8 cellular contexts compared by ENCODE assay signal in the genomic region with DNA sequence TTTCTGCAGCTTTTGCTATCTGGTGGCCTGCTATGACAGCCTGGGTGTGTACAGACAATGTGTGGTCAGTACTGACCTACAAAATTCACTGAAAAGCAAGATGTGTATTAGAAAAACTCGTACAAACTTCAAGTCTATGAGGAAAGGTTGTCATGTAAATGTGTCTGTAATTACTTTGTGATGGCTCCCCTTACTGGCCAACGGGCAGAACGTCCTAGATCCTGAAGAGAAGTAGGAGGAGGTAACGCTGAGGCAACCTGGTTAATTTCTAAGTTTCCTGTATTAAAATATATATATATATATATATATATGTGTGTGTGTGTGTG.
DNase-seq lines count a peak whose midpoint lies in the region; ATAC-seq and TF ChIP-seq lines count a peak whose summit lies in the region.

No MANE protein-coding gene starts in this region.

- no peaks in the 10 kb centered on the region for H3F3A ChIP-seq in OCI-LY1 (ENCODE audit: insufficient read depth, low read length)

- dilution Hi-C loops in IMR-90 (cut with HindIII; ENCODE audit: low sequenced_read_pairs, unreplicated experiment), result no loop called here

- H2BK120ac ChIP-seq in IMR-90 (ENCODE audit: low read depth, low read length), result no peak overlapping the region

- H3K9me2 ChIP-seq in OCI-LY1 (ENCODE audit: low read depth, low read length), result no peaks in the 10 kb centered on the region

- no peak overlapping the region for H4K8ac ChIP-seq in IMR-90 (ENCODE audit: low read depth in 2 of 2, low read length in 2 of 2)

- peak; percentile 37 for TF ChIP-seq RAD21 in IMR-90 (IDR thresholded peaks at IDR 0.05; ENCODE audit: low read length)

- H3K9me3 ChIP-seq in IMR-90 (ENCODE audit: control insufficient read depth, insufficient read depth, low read length), result no peaks in the 10 kb centered on the region
- no peaks in the 10 kb centered on the region for H3K9me3 ChIP-seq in OCI-LY1 (ENCODE audit: low read length)
- H3K9me3 ChIP-seq in endodermal cell (ENCODE audit: control insufficient read depth, low read length), result no peaks in the 10 kb centered on the region

- no peak overlapping the region for H3K23ac ChIP-seq in IMR-90 (ENCODE audit: low read depth, low read length)

- H3K79me1 ChIP-seq in IMR-90 (ENCODE audit: low read depth in 1 of 2, low read length in 2 of 2), result no peaks in the 10 kb centered on the region

- H3K27me3 ChIP-seq in IMR-90 (ENCODE audit: control insufficient read depth, insufficient read depth, low read length) (no peaks in the 10 kb centered on the region; the same call in 1 of the 2 replicates), OCI-LY1 (ENCODE audit: insufficient read depth, low read length) (no peaks in the 10 kb centered on the region), endodermal cell (ENCODE audit: control insufficient read depth, insufficient read depth, low read length, poor library complexity, severe bottlenecking) (no peaks in the 10 kb centered on the region)

- H2AK5ac ChIP-seq in IMR-90 (ENCODE audit: low read depth, low read length), result no peak overlapping the region

- CTCF ChIA-PET in IMR-90 (lab: Yijun Ruan, JAX), result interaction anchor here (0.8 to 1.4 kb wide), 2 partner anchors 176 to 209 kb away, joined by 3 read pairs; no protein-coding TSS in a partner anchor

- no CpG with 5 or more reads among the region's 4 CpGs for WGBS in IMR-90 (ENCODE audit: extremely low coverage in 2 of 2, insufficient read length in 1 of 2), 2 experiments
- 0% methylated on average over 1 to 3 of the region's 4 CpGs for WGBS in endodermal cell (ENCODE audit: insufficient coverage in 1 of 2, insufficient read length in 1 of 2), 2 experiments

- H3K18ac ChIP-seq in IMR-90 (ENCODE audit: low read depth, low read length), result no peak overlapping the region

- H3K9me3 Mint-ChIP-seq in endodermal cell, result no peaks in the 10 kb centered on the region
- no peaks in the 10 kb centered on the region for H3K9me3 Mint-ChIP-seq in activated T-helper 2 cell treated with anti-CD3 and anti-CD28 coated beads, Interferon-gamma antibody, Interleukin-2, Interleukin-4, amounts not matched to agents 10 μg/mL and 5 μg/mL and 100 μg/mL, durations not matched to agents 14 hours and 24 hours and 36 hours

- TF ChIP-seq POLR2A in IMR-90 (IDR thresholded peaks at IDR 0.05; ENCODE audit: low read depth, low read length), result no peak

- peak overlapping the region; percentile 94 for H3K27ac Mint-ChIP-seq in endodermal cell
- no peak overlapping the region for H3K27ac Mint-ChIP-seq in activated T-helper 2 cell treated with anti-CD3 and anti-CD28 coated beads, Interferon-gamma antibody, Interleukin-2, Interleukin-4, amounts not matched to agents 10 μg/mL and 5 μg/mL and 100 μg/mL, durations not matched to agents 14 hours and 24 hours and 36 hours

- H3K4ac ChIP-seq in IMR-90 (ENCODE audit: low read depth, low read length), result no peak overlapping the region

- TF ChIP-seq CTCF in IMR-90 (conservative IDR thresholded peaks at IDR 0.05; ENCODE audit: low read depth, low read length), result peak; percentile 43
- peak; percentile 48; the same call in 1 of the 2 replicates for TF ChIP-seq CTCF in OCI-LY1 (IDR thresholded peaks at IDR 0.05; ENCODE audit: low read length)
- TF ChIP-seq CTCF in endodermal cell (conservative IDR thresholded peaks at IDR 0.05), result peak; percentile 73

- H3K9me1 ChIP-seq in IMR-90 (ENCODE audit: insufficient read depth, low read length), result no peaks in the 10 kb centered on the region

- ATAC-seq in GM21786 (IDR thresholded peaks at IDR 0.05; ENCODE audit: unreplicated experiment) (peak; percentile 81), IMR-90 (ENCODE audit: low read depth) (peak; percentile 87)

- H3K36me3 ChIP-seq in IMR-90 (ENCODE audit: control insufficient read depth, insufficient read depth, low read length) (no peaks in the 10 kb centered on the region), OCI-LY1 (ENCODE audit: insufficient read depth, low read length) (no peaks in the 10 kb centered on the region), endodermal cell (ENCODE audit: control insufficient read depth, insufficient read depth, low read length) (no peaks in the 10 kb centered on the region)

- intact Hi-C loops in IMR-90 (cut with micrococcal nuclease), result loop anchor here (1.0 kb wide), 1 partner anchor 297 kb away; no protein-coding TSS in a partner anchor
- intact Hi-C loops in activated T-helper 2 cell treated with anti-CD3 and anti-CD28 coated beads, Interferon-gamma antibody, Interleukin-2, Interleukin-4, amounts not matched to agents 10 μg/mL and 5 μg/mL and 100 μg/mL, durations not matched to agents 14 hours and 24 hours and 36 hours (cut with micrococcal nuclease), result loop anchor here (10.0 kb wide), 1 partner anchor 176 kb away; no protein-coding TSS in a partner anchor

- peak; percentile 61 for DNase-seq in SIG-M5 treated with dmso at 0.1 percent for 504 hours (lab: John Stamatoyannopoulos, UW; ENCODE audit: unreplicated experiment)
- no peak for DNase-seq in SIG-M5 (lab: John Stamatoyannopoulos, UW)
- DNase-seq in IMR-90, result peak; percentile 43
- DNase-seq in endodermal cell, result peak; percentile 74
- peak; percentile 70 for DNase-seq in medulla oblongata (ENCODE audit: extremely low spot score)
- DNase-seq in activated T-helper 2 cell treated with anti-CD3 and anti-CD28 coated beads, Interferon-gamma antibody, Interleukin-2, Interleukin-4, amounts not matched to agents 10 μg/mL and 5 μg/mL and 100 μg/mL, durations not matched to agents 14 hours and 24 hours and 36 hours (ENCODE audit: low spot score), result no peak

- H4K20me1 ChIP-seq in IMR-90 (ENCODE audit: insufficient read depth, low read length), result no peaks in the 10 kb centered on the region
- no peaks in the 10 kb centered on the region for H4K20me1 ChIP-seq in OCI-LY1 (ENCODE audit: insufficient read depth, low read length)

- no peak overlapping the region for H4K5ac ChIP-seq in IMR-90 (ENCODE audit: low read depth, low read length)

- no peak overlapping the region for H2BK15ac ChIP-seq in IMR-90 (ENCODE audit: low read depth, low read length)

- peak overlapping the region; percentile 15 for H2AK9ac ChIP-seq in IMR-90 (replicated peaks; ENCODE audit: low read depth, low read length, poor library complexity)

- H3K4me3 Mint-ChIP-seq in endodermal cell, result no peak overlapping the region
- H3K4me3 Mint-ChIP-seq in activated T-helper 2 cell treated with anti-CD3 and anti-CD28 coated beads, Interferon-gamma antibody, Interleukin-2, Interleukin-4, amounts not matched to agents 10 μg/mL and 5 μg/mL and 100 μg/mL, durations not matched to agents 14 hours and 24 hours and 36 hours (ENCODE audit: low read depth), result no peak overlapping the region

- H4K91ac ChIP-seq in IMR-90 (ENCODE audit: insufficient read depth, low read depth, low read length), result no peak overlapping the region

- no peaks in the 10 kb centered on the region for H3K27me3 Mint-ChIP-seq in endodermal cell (ENCODE audit: insufficient read depth)
- peaks cover 15% of the 10 kb centered on the region for H3K27me3 Mint-ChIP-seq in activated T-helper 2 cell treated with anti-CD3 and anti-CD28 coated beads, Interferon-gamma antibody, Interleukin-2, Interleukin-4, amounts not matched to agents 10 μg/mL and 5 μg/mL and 100 μg/mL, durations not matched to agents 14 hours and 24 hours and 36 hours (ENCODE audit: low read depth)

- H2BK5ac ChIP-seq in IMR-90 (ENCODE audit: low read depth, low read length, poor library complexity, severe bottlenecking), result no peak overlapping the region

- H3K27ac ChIP-seq in IMR-90 (ENCODE audit: insufficient read depth, low read length) (no peak overlapping the region), OCI-LY1 (ENCODE audit: low read depth, low read length, poor library complexity, severe bottlenecking) (no peak overlapping the region), endodermal cell (ENCODE audit: low read depth, low read length) (peak overlapping the region; percentile 33)

- H2AFZ ChIP-seq in IMR-90 (replicated peaks; ENCODE audit: low read length, poor library complexity), result peak overlapping the region; percentile 71
- no peak overlapping the region for H2AFZ ChIP-seq in OCI-LY1 (ENCODE audit: low read length)

- peaks cover 23% of the 10 kb centered on the region for H3K4me1 Mint-ChIP-seq in endodermal cell
- no peaks in the 10 kb centered on the region for H3K4me1 Mint-ChIP-seq in activated T-helper 2 cell treated with anti-CD3 and anti-CD28 coated beads, Interferon-gamma antibody, Interleukin-2, Interleukin-4, amounts not matched to agents 10 μg/mL and 5 μg/mL and 100 μg/mL, durations not matched to agents 14 hours and 24 hours and 36 hours (ENCODE audit: low read depth)

- H3K4me1 ChIP-seq in IMR-90 (ENCODE audit: control insufficient read depth, insufficient read depth, low read length) (no peaks in the 10 kb centered on the region), OCI-LY1 (ENCODE audit: insufficient read depth, low read length, severe bottlenecking) (peaks cover 4% of the 10 kb centered on the region), endodermal cell (ENCODE audit: control insufficient read depth, insufficient read depth, low read length) (no peaks in the 10 kb centered on the region)

- H3K9ac ChIP-seq in IMR-90 (ENCODE audit: low read depth, low read length) (no peak overlapping the region), OCI-LY1 (ENCODE audit: low read length) (no peak overlapping the region), endodermal cell (ENCODE audit: extremely low read depth, low read length, poor library complexity, severe bottlenecking) (no peak overlapping the region)

- H3K4me2 ChIP-seq in IMR-90 (ENCODE audit: low read depth, low read length) (no peak overlapping the region), OCI-LY1 (ENCODE audit: low read length) (no peak overlapping the region)

- H3K36me3 Mint-ChIP-seq in endodermal cell (ENCODE audit: low read depth), result peaks cover 1% of the 10 kb centered on the region
- H3K36me3 Mint-ChIP-seq in activated T-helper 2 cell treated with anti-CD3 and anti-CD28 coated beads, Interferon-gamma antibody, Interleukin-2, Interleukin-4, amounts not matched to agents 10 μg/mL and 5 μg/mL and 100 μg/mL, durations not matched to agents 14 hours and 24 hours and 36 hours (ENCODE audit: low read depth), result no peaks in the 10 kb centered on the region

- in situ Hi-C loops in IMR-90 (cut with MboI; ENCODE audit: low sequenced_read_pairs), result no loop called here

- H3K14ac ChIP-seq in IMR-90 (replicated peaks; ENCODE audit: low read depth, low read length), result no peak overlapping the region

- no TSS peak for BruUV-seq in IMR-90 (replicated peaks; lab: Mats Ljungman, UMichigan)

- no peaks in the 10 kb centered on the region for H3K79me2 ChIP-seq in OCI-LY1 (ENCODE audit: insufficient read depth, low read length)

- H3K56ac ChIP-seq in IMR-90 (ENCODE audit: extremely low read depth, insufficient read depth, low read length), result no peak overlapping the region

- POLR2A ChIA-PET in IMR-90 (lab: Charles Lee; ENCODE audit: unreplicated experiment), result no interaction called here

- H3K4me3 ChIP-seq in IMR-90 (ENCODE audit: insufficient read depth, low read depth, low read length) (no peak overlapping the region), OCI-LY1 (ENCODE audit: low read depth, low read length, poor library complexity, severe bottlenecking) (no peak overlapping the region), endodermal cell (ENCODE audit: low read length) (no peak overlapping the region)

- H2BK20ac ChIP-seq in IMR-90 (ENCODE audit: low read depth, low read length), result no peak overlapping the region

TF ChIP-seq in IMR-90, 13 proteins besides CTCF, POLR2A, EP300 and RAD21 (continues in another document):
- no peak for TF ChIP-seq MAZ (IDR thresholded peaks at IDR 0.05; ENCODE audit: borderline replicate concordance, low read depth, low read length)

Comparison
In these comparisons a context has a peak if more than half of its experiments do, and no peak if none do; other contexts are left out.
1. DNase-seq: peak in SIG-M5 treated with dmso at 0.1 percent for 504 hours (single experiment), IMR-90 (single experiment), endodermal cell (single experiment) and medulla oblongata (single experiment); none in SIG-M5 (single experiment) and activated T-helper 2 cell treated with anti-CD3 and anti-CD28 coated beads, Interferon-gamma antibody, Interleukin-2, Interleukin-4, amounts not matched to agents 10 μg/mL and 5 μg/mL and 100 μg/mL, durations not matched to agents 14 hours and 24 hours and 36 hours (single experiment).
2. Peak in every context shown above with its lines, with median percentiles within 50 percentile points of each other: CTCF ChIP-seq.